15 cellular contexts compared by ENCODE assay signal in the genomic region with DNA sequence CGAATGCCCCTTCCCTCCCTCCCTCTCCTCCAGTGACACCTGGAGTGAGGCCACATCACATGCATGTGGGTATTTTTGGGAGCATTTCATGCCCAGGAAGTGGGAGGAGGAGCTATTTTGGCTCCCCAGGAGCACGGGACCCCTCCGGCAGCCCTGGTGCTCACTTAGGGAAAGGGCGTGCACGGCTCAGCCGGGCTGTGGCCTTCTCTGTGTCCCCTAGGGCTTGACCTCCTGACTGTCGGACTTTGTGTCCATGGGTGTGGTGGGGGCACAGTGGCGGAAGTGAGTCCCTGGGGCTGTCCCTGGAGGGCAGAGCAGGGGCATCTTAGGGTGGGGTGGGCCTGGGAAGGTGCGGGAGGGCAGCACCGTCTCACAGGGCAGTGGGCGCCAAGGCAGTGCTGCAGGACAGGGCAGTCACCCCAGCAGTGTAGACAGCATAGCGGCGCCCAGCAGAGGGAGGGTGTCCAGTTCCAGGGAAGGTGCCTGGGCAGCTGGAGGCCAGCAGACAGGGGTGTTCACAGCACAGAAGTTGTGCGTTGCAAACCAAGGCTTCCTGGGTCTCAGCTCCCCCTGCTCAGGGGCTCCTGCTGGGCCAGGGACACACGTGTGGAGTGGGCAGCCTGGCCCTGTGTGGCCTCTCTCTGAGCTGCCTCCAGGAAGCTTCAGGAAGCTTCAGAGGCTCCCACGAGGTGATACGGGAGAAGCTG. TPM values are rescaled to one million over a fixed set of nuclear protein-coding genes. Genes with fewer than 3 reads are reported as not detected.
"Had no signal": no experiment of that assay in that cellular context is flagged by ENCODE, and none has a peak within 500 bp of the region (broad histone marks: within the 10 kb centered on the region; RNA-seq: fewer than 3 reads in every experiment).

No MANE protein-coding gene starts in this region.

- H3K4me1 ChIP-seq: foreskin keratinocyte, testis had no signal

- H3K9me3 ChIP-seq: testis had no signal

- H3K4me3 ChIP-seq: breast epithelium, stomach, testis had no signal

- DNase-seq: activated CD4-positive, alpha-beta T cell treated with anti-CD3 and anti-CD28 coated beads, Interleukin-2, amount 10 ng/mL, durations not matched to agents 24 days and 14 days; activated CD8-positive, alpha-beta T cell treated with anti-CD3 and anti-CD28 coated beads for 36 hours; dermis blood vessel endothelial cell; effector memory CD8-positive, alpha-beta T cell; foreskin keratinocyte; hypothalamus; nucleus accumbens; retina; small intestine; stimulated activated CD4-positive, alpha-beta T cell treated with anti-CD3 and anti-CD28 coated beads, Interleukin-4, amount 100 ng/mL, for 24 hours; stomach; testis had no signal

- H3K36me3 ChIP-seq: breast epithelium, stomach had no signal

- ATAC-seq: activated CD8-positive, alpha-beta T cell treated with anti-CD3 and anti-CD28 coated beads for 36 hours; effector memory CD8-positive, alpha-beta T cell; foreskin keratinocyte; stimulated activated effector memory CD8-positive, alpha-beta T cell treated with anti-CD3 and anti-CD28 coated beads, Interleukin-12 subunit alpha, Interleukin-12 subunit beta, amount 100 ng/mL, for 72 hours had no signal

- H3K27me3 ChIP-seq: testis had no signal

- H3K27ac ChIP-seq: breast epithelium, foreskin keratinocyte, stomach, testis had no signal

RNA-seq across cellular contexts. Expression of gene CPLX1, which starts 5.0 kb away (rescaled TPM):
- total RNA-seq: activated CD8-positive, alpha-beta T cell treated with anti-CD3 and anti-CD28 coated beads for 36 hours; chondrocyte had no signal
